8 cellular contexts compared by ENCODE assay signal in genomic region chr4:127400736-127401346, GRCh38.
DNase-seq lines count a peak whose midpoint lies in the region; ATAC-seq and TF ChIP-seq lines count a peak whose summit lies in the region.

No MANE protein-coding gene starts in this region.

- in situ Hi-C loops in SK-MEL-5 (cut with HindIII; ENCODE audit: low pct_unique_long_range_greater_than_20kb, low sequenced_read_pairs), result no loop called here

- no peak overlapping the region for H3K27ac Mint-ChIP-seq in activated CD4-positive, alpha-beta T cell treated with anti-CD3 and anti-CD28 coated beads, Interleukin-2, amount 10 ng/mL, durations not matched to agents 24 days and 14 days
- H3K27ac Mint-ChIP-seq in neural crest cell (ENCODE audit: unreplicated experiment), result no peak overlapping the region

- no peaks in the 10 kb centered on the region for H3K9me3 Mint-ChIP-seq in activated CD4-positive, alpha-beta T cell treated with anti-CD3 and anti-CD28 coated beads, Interleukin-2, amount 10 ng/mL, durations not matched to agents 24 days and 14 days
- H3K9me3 Mint-ChIP-seq in neural crest cell, result no peaks in the 10 kb centered on the region

- ATAC-seq in GM21528 (IDR thresholded peaks at IDR 0.05; ENCODE audit: low FRiP score, unreplicated experiment), result peak; percentile 87

- no peaks in the 10 kb centered on the region for H3K27me3 Mint-ChIP-seq in activated CD4-positive, alpha-beta T cell treated with anti-CD3 and anti-CD28 coated beads, Interleukin-2, amount 10 ng/mL, durations not matched to agents 24 days and 14 days
- H3K27me3 Mint-ChIP-seq in neural crest cell (ENCODE audit: low read depth), result no peaks in the 10 kb centered on the region

- peak; percentile 80 for DNase-seq in activated CD4-positive, alpha-beta T cell treated with anti-CD3 and anti-CD28 coated beads, Interleukin-2, amount 10 ng/mL, durations not matched to agents 24 days and 14 days
- DNase-seq in activated CD4-positive, alpha-beta T cell treated with anti-CD3 and anti-CD28 coated beads, Interleukin-2, amount 50 U/mL, for 4 hours, result no peak
- DNase-seq in HT1080 (ENCODE audit: low read depth) (peak; percentile 59), SK-MEL-5 (ENCODE audit: low read depth, low spot score) (peak; percentile 79), erythroblast (lab: John Stamatoyannopoulos, UW) (peak; percentile 60 to 74), neural crest cell (ENCODE audit: low read depth, low spot score) (peak; percentile 57), GOT3 (lab: John Stamatoyannopoulos, UW) (no peak)

- intact Hi-C loops in activated CD4-positive, alpha-beta T cell treated with anti-CD3 and anti-CD28 coated beads, Interleukin-2, amount 10 ng/mL, durations not matched to agents 24 days and 14 days (cut with micrococcal nuclease), result no loop called here

- peak; percentile 77 for TF ChIP-seq CTCF in neural crest cell (conservative IDR thresholded peaks at IDR 0.05)

- no peak for TF ChIP-seq POLR2A in erythroblast (IDR thresholded peaks at IDR 0.05; ENCODE audit: low read length)

- no peak overlapping the region for H3K4me3 Mint-ChIP-seq in activated CD4-positive, alpha-beta T cell treated with anti-CD3 and anti-CD28 coated beads, Interleukin-2, amount 10 ng/mL, durations not matched to agents 24 days and 14 days
- H3K4me3 Mint-ChIP-seq in neural crest cell, result no peak overlapping the region

- H3K4me1 Mint-ChIP-seq in activated CD4-positive, alpha-beta T cell treated with anti-CD3 and anti-CD28 coated beads, Interleukin-2, amount 10 ng/mL, durations not matched to agents 24 days and 14 days, result no peaks in the 10 kb centered on the region
- no peaks in the 10 kb centered on the region for H3K4me1 Mint-ChIP-seq in neural crest cell

- H3K36me3 Mint-ChIP-seq in activated CD4-positive, alpha-beta T cell treated with anti-CD3 and anti-CD28 coated beads, Interleukin-2, amount 10 ng/mL, durations not matched to agents 24 days and 14 days (ENCODE audit: low read depth), result no peaks in the 10 kb centered on the region
- H3K36me3 Mint-ChIP-seq in neural crest cell (ENCODE audit: low read depth), result no peaks in the 10 kb centered on the region

Comparison
In these comparisons a context has a peak if more than half of its experiments do, and no peak if none do; other contexts are left out.
1. DNase-seq: peak in activated CD4-positive, alpha-beta T cell treated with anti-CD3 and anti-CD28 coated beads, Interleukin-2, amount 10 ng/mL, durations not matched to agents 24 days and 14 days (single experiment), HT1080 (single experiment), SK-MEL-5 (single experiment), erythroblast (2 of 2) and neural crest cell (single experiment); none in activated CD4-positive, alpha-beta T cell treated with anti-CD3 and anti-CD28 coated beads, Interleukin-2, amount 50 U/mL, for 4 hours (0 of 2) and GOT3 (single experiment).